In genomic region chr4:104930298-104930697, GRCh38 we compare ENCODE assay signal across 12 cellular contexts.
A peak's percentile ranks its signal among the peaks of the same experiment; 100 is the strongest.
DNase-seq lines count a peak whose midpoint lies in the region; ATAC-seq and TF ChIP-seq lines count a peak whose summit lies in the region.
"Had no signal": no experiment of that assay in that cellular context is flagged by ENCODE, and none has a peak within 500 bp of the region (broad histone marks: within the 10 kb centered on the region; RNA-seq: fewer than 3 reads in every experiment).

No MANE protein-coding gene starts in this region.

- H3K9me3 Mint-ChIP-seq in activated naive CD4-positive, alpha-beta T cell treated with anti-CD3 and anti-CD28 coated beads, Interleukin-2, amount 10 ng/mL, durations not matched to agents 7 days and 5 days, result peaks cover 20% of the 10 kb centered on the region
- peaks cover 14% of the 10 kb centered on the region; the same call in 2 of the 3 replicates for H3K9me3 Mint-ChIP-seq in GM23338
- H3K9me3 Mint-ChIP-seq in effector memory CD8-positive, alpha-beta T cell, result peaks cover 0 to 15% of the 10 kb centered on the region in 2 donors

- peaks cover 24% of the 10 kb centered on the region for H3K36me3 Mint-ChIP-seq in activated naive CD4-positive, alpha-beta T cell treated with anti-CD3 and anti-CD28 coated beads, Interleukin-2, amount 10 ng/mL, durations not matched to agents 7 days and 5 days
- H3K36me3 Mint-ChIP-seq in GM23338 (ENCODE audit: low read depth), result no peaks in the 10 kb centered on the region; the same call in 2 of the 3 replicates
- no peaks in the 10 kb centered on the region for H3K36me3 Mint-ChIP-seq in effector memory CD8-positive, alpha-beta T cell (ENCODE audit: insufficient read depth)

- H3K27me3 ChIP-seq in GM23338 (ENCODE audit: insufficient read depth) (peaks cover 24% of the 10 kb centered on the region), OCI-LY1 (ENCODE audit: insufficient read depth, low read length) (no peaks in the 10 kb centered on the region), trophoblast cell (ENCODE audit: insufficient read depth, low read length) (no peaks in the 10 kb centered on the region)
- H3K27me3 ChIP-seq: breast epithelium had no signal

- peak overlapping the region; percentile 13 for H4K8ac ChIP-seq in trophoblast cell (ENCODE audit: low read depth, low read length)

- no peak overlapping the region for H2BK12ac ChIP-seq in trophoblast cell (ENCODE audit: low read length)

- no peak for DNase-seq in activated naive CD4-positive, alpha-beta T cell treated with anti-CD3 and anti-CD28 coated beads, Interleukin-2, amount 10 ng/mL, durations not matched to agents 7 days and 5 days
- no peak for DNase-seq in activated naive CD4-positive, alpha-beta T cell treated with Interleukin-2 at 50 U/mL for 16 hours
- DNase-seq in GM23338 (ENCODE audit: low spot score) (no peak), trophoblast cell (no peak), NCI-H187 (lab: John Stamatoyannopoulos, UW) (no peak), AG08396 (ENCODE audit: low spot score) (no peak)
- no peak for DNase-seq in effector memory CD8-positive, alpha-beta T cell
- DNase-seq: NCI-H146 had no signal

- H3K4me3 Mint-ChIP-seq in activated naive CD4-positive, alpha-beta T cell treated with anti-CD3 and anti-CD28 coated beads, Interleukin-2, amount 10 ng/mL, durations not matched to agents 7 days and 5 days, result no peak overlapping the region
- no peak overlapping the region for H3K4me3 Mint-ChIP-seq in GM23338
- H3K4me3 Mint-ChIP-seq in effector memory CD8-positive, alpha-beta T cell, result peak overlapping the region in 1 of 2 donors; percentile 65
- H3K4me3 Mint-ChIP-seq: neural crest cell had no signal

- H3K27ac ChIP-seq in GM23338 (ENCODE audit: low read depth) (no peak overlapping the region), OCI-LY1 (ENCODE audit: low read depth, low read length, poor library complexity, severe bottlenecking) (no peak overlapping the region), trophoblast cell (ENCODE audit: low read depth, low read length) (no peak overlapping the region)
- H3K27ac ChIP-seq: breast epithelium had no signal

- H3K9me3 ChIP-seq in OCI-LY1 (ENCODE audit: low read length) (no peaks in the 10 kb centered on the region), trophoblast cell (ENCODE audit: insufficient read depth, low read depth, low read length) (no peaks in the 10 kb centered on the region)

- H3K36me3 ChIP-seq in GM23338 (ENCODE audit: insufficient read depth) (no peaks in the 10 kb centered on the region), OCI-LY1 (ENCODE audit: insufficient read depth, low read length) (no peaks in the 10 kb centered on the region), trophoblast cell (ENCODE audit: control insufficient read depth in 1 of 2, insufficient read depth in 2 of 2, low read length in 2 of 2) (no peaks in the 10 kb centered on the region)
- H3K36me3 ChIP-seq: breast epithelium had no signal

- H3K9me2 ChIP-seq in GM23338 (ENCODE audit: insufficient read depth) (no peaks in the 10 kb centered on the region), OCI-LY1 (ENCODE audit: low read depth, low read length) (no peaks in the 10 kb centered on the region)

- CTCF ChIA-PET in activated naive CD4-positive, alpha-beta T cell treated with anti-CD3 and anti-CD28 coated beads, Interleukin-2, amount 10 ng/mL, durations not matched to agents 7 days and 5 days (lab: Charles Lee), result interaction anchor here (1.0 to 1.6 kb wide), 3 partner anchors 24 to 543 kb away, joined by 3 to 4 read pairs (median 4); partner anchors contain the start of gene PPA2

- no peak; the same call in 2 of the 3 replicates for ATAC-seq in GM23338
- no peak for ATAC-seq in effector memory CD8-positive, alpha-beta T cell (replicated peaks)
- ATAC-seq: activated CD4-positive, CD25-positive, alpha-beta regulatory T cell treated with anti-CD3 and anti-CD28 coated beads, Interleukin-2, amount 50 U/mL, for 24 hours had no signal

- H3K27me3 Mint-ChIP-seq in activated naive CD4-positive, alpha-beta T cell treated with anti-CD3 and anti-CD28 coated beads, Interleukin-2, amount 10 ng/mL, durations not matched to agents 7 days and 5 days, result peaks cover 10% of the 10 kb centered on the region
- peaks cover 20% of the 10 kb centered on the region for H3K27me3 Mint-ChIP-seq in GM23338 (ENCODE audit: insufficient read depth, low read depth, poor library complexity)
- H3K27me3 Mint-ChIP-seq in effector memory CD8-positive, alpha-beta T cell, result no peaks in the 10 kb centered on the region

- no peak overlapping the region for H4K12ac ChIP-seq in trophoblast cell (ENCODE audit: low read depth, low read length)

- H3K27ac Mint-ChIP-seq in activated naive CD4-positive, alpha-beta T cell treated with anti-CD3 and anti-CD28 coated beads, Interleukin-2, amount 10 ng/mL, durations not matched to agents 7 days and 5 days, result peak overlapping the region; percentile 83
- H3K27ac Mint-ChIP-seq in GM23338, result no peak overlapping the region
- H3K27ac Mint-ChIP-seq in effector memory CD8-positive, alpha-beta T cell, result peak overlapping the region in 1 of 2 donors; percentile 9

- TF ChIP-seq CTCF in GM23338 (conservative IDR thresholded peaks at IDR 0.05; ENCODE audit: low read depth in 2 of 2) (no peak), OCI-LY1 (IDR thresholded peaks at IDR 0.05; ENCODE audit: low read length) (no peak)

- H3K79me2 ChIP-seq in GM23338 (replicated peaks; ENCODE audit: insufficient read depth) (no peaks in the 10 kb centered on the region), OCI-LY1 (ENCODE audit: insufficient read depth, low read length) (no peaks in the 10 kb centered on the region), trophoblast cell (ENCODE audit: control insufficient read depth, insufficient read depth, low read length, poor library complexity) (no peaks in the 10 kb centered on the region)

- H3F3A ChIP-seq in GM23338 (replicated peaks; ENCODE audit: low read depth) (no peaks in the 10 kb centered on the region), OCI-LY1 (ENCODE audit: insufficient read depth, low read length) (no peaks in the 10 kb centered on the region)

- H4K91ac ChIP-seq in trophoblast cell (ENCODE audit: low read depth, low read length), result no peak overlapping the region

- WGBS in trophoblast cell (ENCODE audit: extremely low coverage, insufficient coverage, insufficient read length), result no CpG with 5 or more reads among the region's 7 CpGs

- H3K9ac ChIP-seq in OCI-LY1 (ENCODE audit: low read length) (no peak overlapping the region), trophoblast cell (ENCODE audit: low read length) (no peak overlapping the region)

- H3K79me1 ChIP-seq in trophoblast cell (ENCODE audit: low read length), result no peaks in the 10 kb centered on the region

- H3K18ac ChIP-seq in trophoblast cell (ENCODE audit: low read length), result no peak overlapping the region

- H2AFZ ChIP-seq in GM23338 (peak overlapping the region; percentile 52; the same call in 1 of the 2 replicates), OCI-LY1 (ENCODE audit: low read length) (peak overlapping the region; percentile 93), trophoblast cell (ENCODE audit: insufficient read depth, low read length, poor library complexity) (no peak overlapping the region)

- H3K4me1 ChIP-seq in GM23338 (ENCODE audit: insufficient read depth) (peaks cover 12% of the 10 kb centered on the region; the same call in 1 of the 2 replicates), OCI-LY1 (ENCODE audit: insufficient read depth, low read length, severe bottlenecking) (peaks cover 10% of the 10 kb centered on the region), trophoblast cell (ENCODE audit: control insufficient read depth in 1 of 2, insufficient read depth in 2 of 2, low read length in 2 of 2) (no peaks in the 10 kb centered on the region)
- H3K4me1 ChIP-seq: breast epithelium had no signal

- no peak overlapping the region for H2BK5ac ChIP-seq in trophoblast cell (ENCODE audit: low read depth, low read length, poor library complexity)

- peak overlapping the region; percentile 65 for H3K4me2 ChIP-seq in GM23338
- no peak overlapping the region; the same call in 1 of the 2 replicates for H3K4me2 ChIP-seq in OCI-LY1 (ENCODE audit: low read length)
- no peak overlapping the region for H3K4me2 ChIP-seq in trophoblast cell (ENCODE audit: low read length)

- peaks cover 45% of the 10 kb centered on the region for H3K4me1 Mint-ChIP-seq in activated naive CD4-positive, alpha-beta T cell treated with anti-CD3 and anti-CD28 coated beads, Interleukin-2, amount 10 ng/mL, durations not matched to agents 7 days and 5 days
- H3K4me1 Mint-ChIP-seq in GM23338, result peaks cover 16% of the 10 kb centered on the region; the same call in 2 of the 3 replicates
- peaks cover 8 to 12% of the 10 kb centered on the region in 2 donors for H3K4me1 Mint-ChIP-seq in effector memory CD8-positive, alpha-beta T cell (ENCODE audit: low read depth in 2 of 2)
- H3K4me1 Mint-ChIP-seq: neural crest cell had no signal

- no peak overlapping the region for H3K4me3 ChIP-seq in GM23338
- H3K4me3 ChIP-seq in OCI-LY1 (ENCODE audit: low read depth, low read length, poor library complexity, severe bottlenecking), result no peak overlapping the region
- no peak overlapping the region for H3K4me3 ChIP-seq in trophoblast cell (ENCODE audit: low read depth, low read length)
- H3K4me3 ChIP-seq: breast epithelium had no signal

- no peak overlapping the region for H3K4ac ChIP-seq in trophoblast cell (ENCODE audit: low read depth, low read length)

- H3K14ac ChIP-seq in trophoblast cell (ENCODE audit: low read length), result no peak overlapping the region

- no peak overlapping the region for H2AK5ac ChIP-seq in trophoblast cell (ENCODE audit: low read length)

- 0 out of 2 replicates have a peak, but pooled peaks cover 8% of the 10 kb centered on the region for H4K20me1 ChIP-seq in GM23338 (replicated peaks; ENCODE audit: insufficient read depth)
- no peaks in the 10 kb centered on the region for H4K20me1 ChIP-seq in OCI-LY1 (ENCODE audit: insufficient read depth, low read length)

- H3K23ac ChIP-seq in trophoblast cell (ENCODE audit: low read length), result no peak overlapping the region

- no peak overlapping the region for H2BK120ac ChIP-seq in trophoblast cell (ENCODE audit: insufficient read depth, low read length, poor library complexity)

TF ChIP-seq in GM23338, 12 proteins besides CTCF, POLR2A, EP300 and RAD21 (continues in another document):
- no peak for TF ChIP-seq EZH2phosphoT487 (IDR thresholded peaks at IDR 0.05; ENCODE audit: unreplicated experiment)
